Comparison of ENCODE assay signal across 2 cellular contexts in genomic region chr14:100032749-100033148, GRCh38.
TF ChIP-seq lines count a peak whose summit lies in the region.

No MANE protein-coding gene starts in this region.

TF ChIP-seq in SK-N-SH, 30 proteins besides CTCF, POLR2A, EP300 and RAD21 (continued from another document):
- no peak for TF ChIP-seq SIN3A (IDR thresholded peaks at IDR 0.05; ENCODE audit: borderline replicate concordance, low read depth, low read length)
- no peak for TF ChIP-seq USF1 (IDR thresholded peaks at IDR 0.05; ENCODE audit: borderline replicate concordance, low read depth)
- no peak for TF ChIP-seq FOSL2 (IDR thresholded peaks at IDR 0.05; ENCODE audit: borderline replicate concordance, low read depth)
- TF ChIP-seq MAX (IDR thresholded peaks at IDR 0.05; ENCODE audit: low read depth) = no peak
- no peak for TF ChIP-seq TAF1 (IDR thresholded peaks at IDR 0.05; ENCODE audit: borderline replicate concordance, low read depth, low read length)
- no peak for TF ChIP-seq RCOR1 (IDR thresholded peaks at IDR 0.05; ENCODE audit: low read length)
- no peak for TF ChIP-seq PBX3 (IDR thresholded peaks at IDR 0.05)
- TF ChIP-seq YY1 (IDR thresholded peaks at IDR 0.05; ENCODE audit: low read depth) = no peak
- TF ChIP-seq USF2 (IDR thresholded peaks at IDR 0.05; ENCODE audit: borderline replicate concordance, low read depth, low read length) = no peak
- no peak for TF ChIP-seq FOXJ3 (CRISPR knock-in tag; IDR thresholded peaks at IDR 0.05)
- TF ChIP-seq NRF1 (IDR thresholded peaks at IDR 0.05; ENCODE audit: low read depth, low read length) = no peak
- no peak for TF ChIP-seq RFX5 (IDR thresholded peaks at IDR 0.05; ENCODE audit: low read length)
- no peak for TF ChIP-seq IRF3 (IDR thresholded peaks at IDR 0.05; ENCODE audit: low read depth, low read length)
- no peak for TF ChIP-seq POLR2AphosphoS5 (IDR thresholded peaks at IDR 0.05; ENCODE audit: low read depth, low read length)
- no peak for TF ChIP-seq CHD2 (IDR thresholded peaks at IDR 0.05; ENCODE audit: low read length, partially characterized antibody)

TF ChIP-seq in SK-N-SH treated with all-trans-retinoic acid at 6 μM for 48 hours, 23 proteins besides CTCF, POLR2A, EP300 and RAD21 (continued from another document):
- TF ChIP-seq POU6F1 (CRISPR knock-in tag; IDR thresholded peaks at IDR 0.05; ENCODE audit: borderline replicate concordance, low read depth) = no peak
- no peak for TF ChIP-seq GLIS3 (CRISPR knock-in tag; IDR thresholded peaks at IDR 0.05)
- TF ChIP-seq OSR1 (CRISPR knock-in tag; IDR thresholded peaks at IDR 0.05) = no peak
- TF ChIP-seq SNAI2 (CRISPR knock-in tag; IDR thresholded peaks at IDR 0.05) = no peak
- no peak for TF ChIP-seq PPARA (CRISPR knock-in tag; IDR thresholded peaks at IDR 0.05; ENCODE audit: borderline replicate concordance)
- no peak for TF ChIP-seq BACH2 (CRISPR knock-in tag; IDR thresholded peaks at IDR 0.05; ENCODE audit: borderline replicate concordance)
- no peak for TF ChIP-seq CSDC2 (CRISPR knock-in tag; IDR thresholded peaks at IDR 0.05)
- no peak for TF ChIP-seq ZFP3 (CRISPR knock-in tag; IDR thresholded peaks at IDR 0.05)
- TF ChIP-seq ARNTL (CRISPR knock-in tag; IDR thresholded peaks at IDR 0.05; ENCODE audit: borderline replicate concordance, low read depth) = no peak
- no peak for TF ChIP-seq TSHZ2 (CRISPR knock-in tag; IDR thresholded peaks at IDR 0.05)
- TF ChIP-seq PATZ1 (CRISPR knock-in tag; IDR thresholded peaks at IDR 0.05; ENCODE audit: borderline replicate concordance) = no peak
- TF ChIP-seq ZNF70 (CRISPR knock-in tag; IDR thresholded peaks at IDR 0.05) = no peak
- no peak for TF ChIP-seq ISL1 (CRISPR knock-in tag; IDR thresholded peaks at IDR 0.05)
- TF ChIP-seq RARB (CRISPR knock-in tag; IDR thresholded peaks at IDR 0.05) = no peak
